Comparison of ENCODE assay signal across 26 cellular contexts in genomic region chr3:154888386-154888785, GRCh38.
"Had no signal": no experiment of that assay in that cellular context is flagged by ENCODE, and none has a peak within 500 bp of the region (broad histone marks: within the 10 kb centered on the region; RNA-seq: fewer than 3 reads in every experiment).

No MANE protein-coding gene starts in this region.

- H3K4me1 Mint-ChIP-seq: naive thymus-derived CD4-positive, alpha-beta T cell; nephron; neural progenitor cell; stimulated activated effector memory CD8-positive, alpha-beta T cell treated with anti-CD3 and anti-CD28 coated beads, Interleukin-12 subunit alpha, Interleukin-12 subunit beta, amount 100 ng/mL, for 72 hours had no signal

- H3K27me3 ChIP-seq: colonic mucosa, gastrocnemius medialis, left lung, neural progenitor cell, right lobe of liver, stomach, tibial artery had no signal

- ATAC-seq: esophagus mucosa; gastrocnemius medialis; left cardiac atrium; left lung; naive thymus-derived CD4-positive, alpha-beta T cell; right lobe of liver had no signal

- H3K9me3 ChIP-seq: colonic mucosa, gastrocnemius medialis, right lobe of liver, tibial artery had no signal

- H3K27ac ChIP-seq: colonic mucosa, epithelial cell of prostate, gastrocnemius medialis, left lung, neural progenitor cell, parathyroid adenoma, right lobe of liver, stomach, tibial artery had no signal

- H3K9me3 Mint-ChIP-seq: nephron, neural progenitor cell had no signal

- H3K36me3 ChIP-seq: colonic mucosa, gastrocnemius medialis, left lung, neural progenitor cell, right lobe of liver, stomach, tibial artery had no signal

- H3K4me3 Mint-ChIP-seq: dendritic cell treated with granulocyte-macrophage colony-stimulating factor and Interleukin-4, amounts not matched to agents 40 ng/mL and 50 ng/mL, for 4 days; endodermal cell; naive thymus-derived CD4-positive, alpha-beta T cell; nephron; neural progenitor cell; stimulated activated effector memory CD8-positive, alpha-beta T cell treated with anti-CD3 and anti-CD28 coated beads, Interleukin-12 subunit alpha, Interleukin-12 subunit beta, amount 100 ng/mL, for 72 hours; type B pancreatic cell had no signal

- H3K79me2 ChIP-seq: parathyroid adenoma had no signal

- H3K4me2 ChIP-seq: neural progenitor cell had no signal

- H3K4me1 ChIP-seq: colonic mucosa, gastrocnemius medialis, left lung, neural progenitor cell, parathyroid adenoma, right lobe of liver, stomach had no signal

- H3K27ac Mint-ChIP-seq: dendritic cell treated with granulocyte-macrophage colony-stimulating factor and Interleukin-4, amounts not matched to agents 40 ng/mL and 50 ng/mL, for 4 days; endodermal cell; naive thymus-derived CD4-positive, alpha-beta T cell; nephron; neural progenitor cell; progenitor cell of endocrine pancreas; stimulated activated effector memory CD8-positive, alpha-beta T cell treated with anti-CD3 and anti-CD28 coated beads, Interleukin-12 subunit alpha, Interleukin-12 subunit beta, amount 100 ng/mL, for 72 hours; type B pancreatic cell had no signal

- H3K36me3 Mint-ChIP-seq: naive thymus-derived CD4-positive, alpha-beta T cell; neural progenitor cell; stimulated activated effector memory CD8-positive, alpha-beta T cell treated with anti-CD3 and anti-CD28 coated beads, Interleukin-12 subunit alpha, Interleukin-12 subunit beta, amount 100 ng/mL, for 72 hours; type B pancreatic cell had no signal

- DNase-seq: colonic mucosa; effector CD8-positive, alpha-beta T cell; endodermal cell; foreskin fibroblast; gastrocnemius medialis; head of caudate nucleus; left cardiac atrium; mesendoderm; midbrain; naive thymus-derived CD4-positive, alpha-beta T cell; stimulated activated CD4-positive, alpha-beta T cell treated with anti-CD3 and anti-CD28 coated beads, Interleukin-2, amount 100 ng/mL, for 24 hours; stimulated activated CD4-positive, alpha-beta T cell treated with anti-CD3 and anti-CD28 coated beads, Interleukin-4, amount 100 ng/mL, for 24 hours; stimulated activated naive CD4-positive, alpha-beta T cell treated with Interleukin-2 at 50 U/mL for 16 hours; stomach; tibial artery had no signal

- H3K27me3 Mint-ChIP-seq: dendritic cell treated with granulocyte-macrophage colony-stimulating factor and Interleukin-4, amounts not matched to agents 40 ng/mL and 50 ng/mL, for 4 days; naive thymus-derived CD4-positive, alpha-beta T cell; progenitor cell of endocrine pancreas; type B pancreatic cell had no signal

- H3K4me3 ChIP-seq: colonic mucosa, gastrocnemius medialis, left lung, neural progenitor cell, right lobe of liver, stomach, tibial artery had no signal

- H2AFZ ChIP-seq: neural progenitor cell, parathyroid adenoma had no signal

- H3K9ac ChIP-seq: neural progenitor cell, parathyroid adenoma had no signal
